ENCODE assay signal across 22 cellular contexts in genomic region chr4:104878936-104879335, GRCh38.
DNase-seq lines count a peak whose midpoint lies in the region; ATAC-seq and TF ChIP-seq lines count a peak whose summit lies in the region.
"Had no signal": no experiment of that assay in that cellular context is flagged by ENCODE, and none has a peak within 500 bp of the region (broad histone marks: within the 10 kb centered on the region; RNA-seq: fewer than 3 reads in every experiment).

No MANE protein-coding gene starts in this region.

- no peaks in the 10 kb centered on the region for H3K9me3 ChIP-seq in T-helper 17 cell (ENCODE audit: control insufficient read depth, low read length, poor library complexity, severe bottlenecking)
- H3K9me3 ChIP-seq: SK-N-SH had no signal

- no peak for DNase-seq in natural killer cell treated with Interleukin-12 subunit alpha and Interleukin-12 subunit beta and Interleukin-15 and Interleukin-18, amount 100 ng/mL, for 72 hours (ENCODE audit: low spot score)
- DNase-seq in natural killer cell (no peak), T-helper 17 cell (no peak), epithelial cell of prostate (ENCODE audit: low read depth, low spot score) (no peak), amniotic stem cell (lab: John Stamatoyannopoulos, UW) (no peak), ecto neural progenitor cell (ENCODE audit: low spot score) (no peak)
- no peak for DNase-seq in activated T-cell treated with anti-CD3 and anti-CD28 coated beads, Interleukin-2, amount 50 U/mL, for 48 hours
- DNase-seq: ACHN; C1 segment of cervical spinal cord; CD8-positive, alpha-beta memory T cell; H9; IMR-90; Karpas-422; NCI-H1092; NCI-H146; NCI-H2081; NCI-H2171 treated with DMSO at 0.1 percent for 48 hours; NCI-H446 treated with DMSO at 0.1 percent for 48 hours; NK-92 treated with Interleukin-12 subunit alpha and Interleukin-12 subunit beta, amount 100 ng/mL, for 24 hours; SHP77; SK-N-SH had no signal

- intact Hi-C loops in natural killer cell (cut with micrococcal nuclease) = no loop called here

- ATAC-seq in natural killer cell treated with Interleukin-12 subunit alpha and Interleukin-12 subunit beta and Interleukin-15 and Interleukin-18, amount 100 ng/mL, for 72 hours = no peak
- ATAC-seq in natural killer cell = no peak
- ATAC-seq in GM21360 (IDR thresholded peaks at IDR 0.05; ENCODE audit: unreplicated experiment) = peak; percentile 31
- no peak for ATAC-seq in T-helper 17 cell

- no peaks in the 10 kb centered on the region for H3K36me3 Mint-ChIP-seq in natural killer cell treated with Interleukin-12 subunit alpha and Interleukin-12 subunit beta and Interleukin-15 and Interleukin-18, amount 100 ng/mL, for 72 hours
- no peaks in the 10 kb centered on the region for H3K36me3 Mint-ChIP-seq in natural killer cell
- H3K36me3 Mint-ChIP-seq in T-helper 17 cell (ENCODE audit: low read depth) = no peaks in the 10 kb centered on the region
- H3K36me3 Mint-ChIP-seq: CD8-positive, alpha-beta memory T cell had no signal

- peaks cover 9 to 15% of the 10 kb centered on the region in 2 donors for H3K4me1 Mint-ChIP-seq in natural killer cell treated with Interleukin-12 subunit alpha and Interleukin-12 subunit beta and Interleukin-15 and Interleukin-18, amount 100 ng/mL, for 72 hours (ENCODE audit: low read depth in 2 of 2)
- H3K4me1 Mint-ChIP-seq in natural killer cell (peaks cover 7 to 15% of the 10 kb centered on the region in 2 donors), T-helper 17 cell (peaks cover 12% of the 10 kb centered on the region)
- H3K4me1 Mint-ChIP-seq: H9 had no signal

- peak overlapping the region; percentile 8 for H3K4me3 Mint-ChIP-seq in natural killer cell treated with Interleukin-12 subunit alpha and Interleukin-12 subunit beta and Interleukin-15 and Interleukin-18, amount 100 ng/mL, for 72 hours
- H3K4me3 Mint-ChIP-seq in natural killer cell = no peak overlapping the region
- no peak overlapping the region for H3K4me3 Mint-ChIP-seq in T-helper 17 cell
- H3K4me3 Mint-ChIP-seq: H9 had no signal

- peak overlapping the region in 1 of 2 donors; percentile 42 for H3K27ac Mint-ChIP-seq in natural killer cell treated with Interleukin-12 subunit alpha and Interleukin-12 subunit beta and Interleukin-15 and Interleukin-18, amount 100 ng/mL, for 72 hours
- H3K27ac Mint-ChIP-seq in natural killer cell (no peak overlapping the region), T-helper 17 cell (peak overlapping the region; percentile 68)
- H3K27ac Mint-ChIP-seq: CD8-positive, alpha-beta memory T cell; H9 had no signal

- H3K9me3 Mint-ChIP-seq in natural killer cell treated with Interleukin-12 subunit alpha and Interleukin-12 subunit beta and Interleukin-15 and Interleukin-18, amount 100 ng/mL, for 72 hours = no peaks in the 10 kb centered on the region
- H3K9me3 Mint-ChIP-seq in natural killer cell = no peaks in the 10 kb centered on the region
- H3K9me3 Mint-ChIP-seq: CD8-positive, alpha-beta memory T cell; H9 had no signal

- H3K27ac ChIP-seq in epithelial cell of prostate = peak overlapping the region; percentile 32

- TF ChIP-seq CTCF in natural killer cell (IDR thresholded peaks at IDR 0.05) = no peak

- no peaks in the 10 kb centered on the region for H3K27me3 Mint-ChIP-seq in natural killer cell treated with Interleukin-12 subunit alpha and Interleukin-12 subunit beta and Interleukin-15 and Interleukin-18, amount 100 ng/mL, for 72 hours
- H3K27me3 Mint-ChIP-seq in natural killer cell (ENCODE audit: low read depth in 2 of 2) = no peaks in the 10 kb centered on the region
- H3K27me3 Mint-ChIP-seq in T-helper 17 cell = no peaks in the 10 kb centered on the region
- H3K27me3 Mint-ChIP-seq: CD8-positive, alpha-beta memory T cell had no signal
